9 cellular contexts compared by ENCODE assay signal in genomic region chr1:29698033-29698432, GRCh38.
DNase-seq lines count a peak whose midpoint lies in the region; ATAC-seq, FAIRE-seq and TF ChIP-seq lines count a peak whose summit lies in the region.
"Had no signal": no experiment of that assay in that cellular context is flagged by ENCODE, and none has a peak within 500 bp of the region (broad histone marks: within the 10 kb centered on the region; RNA-seq: fewer than 3 reads in every experiment).

No MANE protein-coding gene starts in this region.

- no peaks in the 10 kb centered on the region for H3K9me2 ChIP-seq in hepatocyte (replicated peaks; ENCODE audit: insufficient read depth)

- no peak overlapping the region for H3K4me2 ChIP-seq in hepatocyte

- FAIRE-seq in H54 (lab: Jason Lieb, UNC): peak; percentile 45

- no peak for TF ChIP-seq POLR2A in H54 (IDR thresholded peaks at IDR 0.05; ENCODE audit: low read depth, low read length)
- TF ChIP-seq POLR2A in vagina (IDR thresholded peaks at IDR 0.05): no peak

- CTCF ChIA-PET in AG04450 (lab: Charles Lee): interaction anchor here (0.9 to 3.1 kb wide), 7 partner anchors 10 to 1010 kb away, joined by 3 to 24 read pairs (median 5); no protein-coding TSS in a partner anchor

- intact Hi-C loops in vagina (cut with DNase I): no loop called here

- peaks cover 2% of the 10 kb centered on the region for H3K27me3 ChIP-seq in AG04450 (ENCODE audit: control insufficient read depth, insufficient read depth, low read length)
- H3K27me3 ChIP-seq in hepatocyte: peaks cover 15% of the 10 kb centered on the region
- no peaks in the 10 kb centered on the region for H3K27me3 ChIP-seq in vagina

- no peak overlapping the region for H3K27ac ChIP-seq in AG04450 (ENCODE audit: low read depth, low read length)
- no peak overlapping the region for H3K27ac ChIP-seq in hepatocyte
- no peak overlapping the region for H3K27ac ChIP-seq in vagina

- H3K9me3 ChIP-seq in AG04450 (ENCODE audit: control insufficient read depth, insufficient read depth, low read length): no peaks in the 10 kb centered on the region; the same call in 1 of the 2 replicates
- H3K9me3 ChIP-seq in hepatocyte (ENCODE audit: low read depth): no peaks in the 10 kb centered on the region
- H3K9me3 ChIP-seq in vagina: no peaks in the 10 kb centered on the region

- no peak overlapping the region for H2AFZ ChIP-seq in hepatocyte

- no peaks in the 10 kb centered on the region for H3K79me2 ChIP-seq in hepatocyte

- H3K4me3 ChIP-seq in AG04450 (ENCODE audit: low read depth, low read length) (no peak overlapping the region), hepatocyte (no peak overlapping the region), vagina (no peak overlapping the region)

- H4K20me1 ChIP-seq in hepatocyte (ENCODE audit: insufficient read depth, poor library complexity, severe bottlenecking): no peaks in the 10 kb centered on the region

- POLR2A ChIA-PET in AG04450 (lab: Yijun Ruan, JAX): interaction anchor here (1.0 kb wide), 1 partner anchor 10 kb away, joined by 3 read pairs; no protein-coding TSS in a partner anchor

- H3K36me3 ChIP-seq in hepatocyte (replicated peaks; ENCODE audit: insufficient read depth, low read depth) (no peaks in the 10 kb centered on the region), vagina (no peaks in the 10 kb centered on the region)

- TF ChIP-seq CTCF in AG04450 (IDR thresholded peaks at IDR 0.05; ENCODE audit: low read depth, low read length) (peak; percentile 84), hepatocyte (IDR thresholded peaks at IDR 0.05; ENCODE audit: poor library complexity) (peak; percentile 39), vagina (IDR thresholded peaks at IDR 0.05) (peak in 1 of 3 experiments; percentile 21)

- H3K4me1 ChIP-seq in hepatocyte (ENCODE audit: insufficient read depth) (no peaks in the 10 kb centered on the region), vagina (no peaks in the 10 kb centered on the region)

- ATAC-seq in SK-N-SH treated with all-trans-retinoic acid at 6 μM for 48 hours (peak; percentile 78), GM18868 (IDR thresholded peaks at IDR 0.05; ENCODE audit: unreplicated experiment) (no peak)

- DNase-seq in AG04450 (ENCODE audit: low read depth, low spot score): no peak
- DNase-seq in H54 (ENCODE audit: insufficient read length, low spot score): peak; percentile 57
- DNase-seq in hepatocyte (ENCODE audit: low spot score): peak; percentile 64
- no peak for DNase-seq in activated naive CD4-positive, alpha-beta T cell (lab: John Stamatoyannopoulos, UW)
- no peak for DNase-seq in NK-92 (lab: John Stamatoyannopoulos, UW; ENCODE audit: unreplicated experiment)
- DNase-seq in vagina (ENCODE audit: extremely low spot score in 2 of 2): no peak
- DNase-seq: naive B cell had no signal

- 32% methylated on average over 7 of the region's 7 CpGs for WGBS in hepatocyte (ENCODE audit: low lambda C conversion rate, missing lambda C conversion rate)

TF ChIP-seq in SK-N-SH treated with all-trans-retinoic acid at 6 μM for 48 hours, 23 proteins besides CTCF, POLR2A, EP300 and RAD21:
- no peak for TF ChIP-seq GLIS3 (CRISPR knock-in tag; IDR thresholded peaks at IDR 0.05)
- no peak for TF ChIP-seq POU6F1 (CRISPR knock-in tag; IDR thresholded peaks at IDR 0.05; ENCODE audit: borderline replicate concordance, low read depth)
- no peak for TF ChIP-seq ESRRG (CRISPR knock-in tag; IDR thresholded peaks at IDR 0.05)
- TF ChIP-seq OSR1 (CRISPR knock-in tag; IDR thresholded peaks at IDR 0.05): no peak
- no peak for TF ChIP-seq PATZ1 (CRISPR knock-in tag; IDR thresholded peaks at IDR 0.05; ENCODE audit: borderline replicate concordance)
- TF ChIP-seq SNAI2 (CRISPR knock-in tag; IDR thresholded peaks at IDR 0.05): no peak
- TF ChIP-seq RARB (CRISPR knock-in tag; IDR thresholded peaks at IDR 0.05): no peak
- no peak for TF ChIP-seq CSRNP3 (CRISPR knock-in tag; IDR thresholded peaks at IDR 0.05)
- no peak for TF ChIP-seq PPARA (CRISPR knock-in tag; IDR thresholded peaks at IDR 0.05; ENCODE audit: borderline replicate concordance)
- TF ChIP-seq TCF4 (CRISPR knock-in tag; IDR thresholded peaks at IDR 0.05; ENCODE audit: borderline replicate concordance): no peak
- no peak for TF ChIP-seq ZNF8 (CRISPR knock-in tag; IDR thresholded peaks at IDR 0.05)
- TF ChIP-seq ISL1 (CRISPR knock-in tag; IDR thresholded peaks at IDR 0.05): no peak
- TF ChIP-seq TSHZ2 (CRISPR knock-in tag; IDR thresholded peaks at IDR 0.05): no peak
- no peak for TF ChIP-seq TOX (CRISPR knock-in tag; IDR thresholded peaks at IDR 0.05; ENCODE audit: borderline replicate concordance)
- no peak for TF ChIP-seq ZFP30 (CRISPR knock-in tag; IDR thresholded peaks at IDR 0.05)
- TF ChIP-seq BACH2 (CRISPR knock-in tag; IDR thresholded peaks at IDR 0.05; ENCODE audit: borderline replicate concordance): no peak
- no peak for TF ChIP-seq ZFP3 (CRISPR knock-in tag; IDR thresholded peaks at IDR 0.05)

Comparison
In these comparisons a context has a peak if more than half of its experiments do, and no peak if none do; other contexts are left out.
1. DNase-seq: peak in H54 (single experiment) and hepatocyte (single experiment); none in AG04450 (single experiment), activated naive CD4-positive, alpha-beta T cell (0 of 4), NK-92 (single experiment) and vagina (0 of 2).